8 cellular contexts compared by ENCODE assay signal in genomic region chrX:47650164-47651042, GRCh38. TPM values are rescaled to one million over a fixed set of nuclear protein-coding genes. Genes with fewer than 3 reads are reported as not detected.
DNase-seq lines count a peak whose midpoint lies in the region; ATAC-seq, FAIRE-seq and TF ChIP-seq lines count a peak whose summit lies in the region.

Gene ELK1, minus strand, starts transcription at chrX:47650563. Its CDS starts 9,122 bp downstream, at chrX:47641441.

- peaks cover 53% of the 10 kb centered on the region for H3K36me3 ChIP-seq in OCI-LY7 (ENCODE audit: insufficient read depth, low read length)

- peak; percentile 79 for ATAC-seq in GM21526 (IDR thresholded peaks at IDR 0.05; ENCODE audit: low FRiP score, unreplicated experiment)

- peaks cover 21% of the 10 kb centered on the region for H3K4me1 ChIP-seq in OCI-LY7 (ENCODE audit: insufficient read depth, low read length, poor library complexity, severe bottlenecking)
- H3K4me1 ChIP-seq in mononuclear cell (ENCODE audit: insufficient read depth, low read length): peaks cover 19% of the 10 kb centered on the region

- BruUV-seq in OCI-LY7 (replicated peaks; lab: Mats Ljungman, UMichigan): no TSS peak

- CTCF ChIA-PET in OCI-LY7 (lab: Charles Lee; ENCODE audit: unreplicated experiment): interaction anchor here (0.6 kb wide), 1 partner anchor 161 kb away, joined by 3 read pairs; no protein-coding TSS in a partner anchor

- intact Hi-C loops in OCI-LY7 (cut with micrococcal nuclease; ENCODE audit: unreplicated experiment): loop anchor here (1.0 to 10.0 kb wide), 6 partner anchors 8 to 432 kb away; partner anchors contain the start of genes ARAF, CDK16 and ZNF81

- H3K9me3 ChIP-seq in OCI-LY7 (ENCODE audit: low read length) (no peaks in the 10 kb centered on the region), mononuclear cell (ENCODE audit: low read depth, low read length) (no peaks in the 10 kb centered on the region)

- H3K27me3 ChIP-seq in mononuclear cell (ENCODE audit: insufficient read depth, low read length): no peaks in the 10 kb centered on the region

- H2AFZ ChIP-seq in OCI-LY7 (ENCODE audit: low read length): no peak within 1 kb of the TSS

- peak within 1 kb of the TSS; percentile 92 for H3K4me2 ChIP-seq in OCI-LY7 (ENCODE audit: low read length)

- DNase-seq in D721Med (ENCODE audit: insufficient read length, low spot score) (peak; percentile 60), HuH-7.5 (ENCODE audit: low spot score) (peak; percentile 73), OCI-LY7 (ENCODE audit: low spot score) (peak; percentile 96), activated T-cell treated with anti-CD3 and anti-CD28 coated beads for 4 hours (peak; percentile 76), epidermal melanocyte (ENCODE audit: insufficient read length, low spot score) (peak; percentile 74)
- peak; percentile 59 to 72 for DNase-seq in stimulated activated CD8-positive, alpha-beta memory T cell treated with anti-CD3 and anti-CD28 coated beads, Interleukin-4, amount 100 ng/mL, for 1 hour (ENCODE audit: low read depth in 2 of 2, low spot score in 1 of 2)

- H3K4me3 ChIP-seq in OCI-LY7 (ENCODE audit: low read depth, low read length, poor library complexity, severe bottlenecking) (peak within 1 kb of the TSS; percentile 96), mononuclear cell (ENCODE audit: low read length) (peak within 1 kb of the TSS; percentile 58)

- H3K79me2 ChIP-seq in OCI-LY7 (ENCODE audit: insufficient read depth, low read depth, low read length): peaks cover 19% of the 10 kb centered on the region; the same call in 1 of the 2 replicates

- no peak for FAIRE-seq in D721Med (lab: Jason Lieb, UNC)

- H4K20me1 ChIP-seq in OCI-LY7 (ENCODE audit: insufficient read depth, low read length): no peaks in the 10 kb centered on the region

- no peaks in the 10 kb centered on the region for H3K9me2 ChIP-seq in OCI-LY7 (ENCODE audit: insufficient read depth, low read length)

- POLR2A ChIA-PET in OCI-LY7 (lab: Charles Lee): interaction anchor here (0.6 to 1.2 kb wide), 7 partner anchors 9 to 1113 kb away, joined by 3 to 10 read pairs (median 4); no protein-coding TSS in a partner anchor

- TF ChIP-seq CTCF in D721Med (IDR thresholded peaks at IDR 0.05; ENCODE audit: insufficient read depth, missing control alignments) (no peak), OCI-LY7 (conservative IDR thresholded peaks at IDR 0.05; ENCODE audit: low read length) (no peak)

- H3K27ac ChIP-seq in OCI-LY7 (ENCODE audit: low read depth, low read length, poor library complexity, severe bottlenecking): peak within 1 kb of the TSS; percentile 52

RNA-seq across cellular contexts. Expression of gene ELK1, which starts in this region (rescaled TPM):
- total RNA-seq in OCI-LY7 (2014; rRNA removed; shearing (Covaris generic)): 23.0 and 23.3 TPM in 2 replicates
- total RNA-seq in OCI-LY7 (2022) (49.7 and 51.0 TPM in 2 replicates), mononuclear cell (19.3 TPM)

Comparison
In these comparisons a context has a peak if more than half of its experiments do, and no peak if none do; other contexts are left out.
1. Peak in every context shown above with its lines: DNase-seq, ATAC-seq, H3K4me3 ChIP-seq and H3K27ac ChIP-seq.